Comparison of ENCODE assay signal across 1 cellular context in the genomic region with DNA sequence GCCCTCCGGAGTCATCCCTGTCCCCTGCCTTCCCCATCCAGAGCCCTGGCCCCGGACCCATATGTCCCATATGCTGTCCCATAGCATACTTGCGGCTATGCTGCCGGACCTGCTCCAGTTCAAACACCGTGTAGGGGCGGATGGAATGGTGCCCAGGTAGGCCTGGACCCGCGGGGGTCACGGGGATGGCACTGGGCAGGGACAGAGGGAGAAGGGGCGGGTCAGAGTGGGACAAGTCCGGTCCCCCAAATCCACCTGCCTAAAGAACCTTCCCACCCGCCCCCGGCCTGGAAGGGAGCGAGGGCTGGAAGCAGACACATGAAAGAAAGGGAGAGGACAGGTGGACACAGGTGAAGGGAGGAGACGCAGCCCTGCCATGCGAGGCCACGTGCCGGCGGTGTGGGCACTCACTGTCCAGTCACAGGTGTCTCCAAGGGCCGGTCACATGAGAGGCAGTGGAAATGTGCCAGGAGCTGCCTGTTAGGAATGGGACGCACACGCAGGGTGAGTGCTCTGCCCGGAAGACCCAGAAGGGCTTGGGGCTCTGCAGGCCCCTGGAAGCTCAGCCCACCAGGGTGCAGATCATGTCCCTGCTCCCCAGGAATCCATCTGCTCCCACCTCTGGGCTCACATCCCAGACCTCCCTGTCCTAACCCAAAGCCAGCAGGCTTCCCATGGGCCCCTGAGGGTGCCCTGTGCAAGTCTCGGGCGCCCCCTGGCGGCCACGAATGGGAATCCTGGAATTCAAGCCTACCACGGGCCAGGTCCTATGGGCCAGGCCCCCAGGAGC.
TF ChIP-seq lines count a peak whose summit lies in the region.

No MANE protein-coding gene starts in this region.

TF ChIP-seq in HepG2, 621 proteins besides CTCF, POLR2A, EP300 and RAD21 (continued from another document and continues in another):
- TF ChIP-seq FUBP1 (CRISPR knock-in tag; IDR thresholded peaks at IDR 0.05; ENCODE audit: borderline replicate concordance), result no peak
- TF ChIP-seq, protein P1, sequence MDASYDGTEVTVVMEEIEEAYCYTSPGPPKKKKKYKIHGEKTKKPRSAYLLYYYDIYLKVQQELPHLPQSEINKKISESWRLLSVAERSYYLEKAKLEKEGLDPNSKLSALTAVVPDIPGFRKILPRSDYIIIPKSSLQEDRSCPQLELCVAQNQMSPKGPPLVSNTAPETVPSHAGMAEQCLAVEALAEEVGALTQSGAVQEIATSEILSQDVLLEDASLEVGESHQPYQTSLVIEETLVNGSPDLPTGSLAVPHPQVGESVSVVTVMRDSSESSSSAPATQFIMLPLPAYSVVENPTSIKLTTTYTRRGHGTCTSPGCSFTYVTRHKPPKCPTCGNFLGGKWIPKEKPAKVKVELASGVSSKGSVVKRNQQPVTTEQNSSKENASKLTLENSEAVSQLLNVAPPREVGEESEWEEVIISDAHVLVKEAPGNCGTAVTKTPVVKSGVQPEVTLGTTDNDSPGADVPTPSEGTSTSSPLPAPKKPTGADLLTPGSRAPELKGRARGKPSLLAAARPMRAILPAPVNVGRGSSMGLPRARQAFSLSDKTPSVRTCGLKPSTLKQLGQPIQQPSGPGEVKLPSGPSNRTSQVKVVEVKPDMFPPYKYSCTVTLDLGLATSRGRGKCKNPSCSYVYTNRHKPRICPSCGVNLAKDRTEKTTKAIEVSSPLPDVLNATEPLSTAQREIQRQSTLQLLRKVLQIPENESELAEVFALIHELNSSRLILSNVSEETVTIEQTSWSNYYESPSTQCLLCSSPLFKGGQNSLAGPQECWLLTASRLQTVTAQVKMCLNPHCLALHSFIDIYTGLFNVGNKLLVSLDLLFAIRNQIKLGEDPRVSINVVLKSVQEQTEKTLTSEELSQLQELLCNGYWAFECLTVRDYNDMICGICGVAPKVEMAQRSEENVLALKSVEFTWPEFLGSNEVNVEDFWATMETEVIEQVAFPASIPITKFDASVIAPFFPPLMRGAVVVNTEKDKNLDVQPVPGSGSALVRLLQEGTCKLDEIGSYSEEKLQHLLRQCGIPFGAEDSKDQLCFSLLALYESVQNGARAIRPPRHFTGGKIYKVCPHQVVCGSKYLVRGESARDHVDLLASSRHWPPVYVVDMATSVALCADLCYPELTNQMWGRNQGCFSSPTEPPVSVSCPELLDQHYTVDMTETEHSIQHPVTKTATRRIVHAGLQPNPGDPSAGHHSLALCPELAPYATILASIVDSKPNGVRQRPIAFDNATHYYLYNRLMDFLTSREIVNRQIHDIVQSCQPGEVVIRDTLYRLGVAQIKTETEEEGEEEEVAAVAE (CRISPR knock-in tag; IDR thresholded peaks at IDR 0.05; ENCODE audit: borderline replicate concordance), result 0 out of 2 replicates have a peak, but pooled peaks have one; percentile 16
- no peak for TF ChIP-seq LCORL (IDR thresholded peaks at IDR 0.05)
- peak; percentile 59; the same call in 1 of the 2 replicates for TF ChIP-seq LCORL (CRISPR knock-in tag; IDR thresholded peaks at IDR 0.05)
- TF ChIP-seq, protein P2, sequence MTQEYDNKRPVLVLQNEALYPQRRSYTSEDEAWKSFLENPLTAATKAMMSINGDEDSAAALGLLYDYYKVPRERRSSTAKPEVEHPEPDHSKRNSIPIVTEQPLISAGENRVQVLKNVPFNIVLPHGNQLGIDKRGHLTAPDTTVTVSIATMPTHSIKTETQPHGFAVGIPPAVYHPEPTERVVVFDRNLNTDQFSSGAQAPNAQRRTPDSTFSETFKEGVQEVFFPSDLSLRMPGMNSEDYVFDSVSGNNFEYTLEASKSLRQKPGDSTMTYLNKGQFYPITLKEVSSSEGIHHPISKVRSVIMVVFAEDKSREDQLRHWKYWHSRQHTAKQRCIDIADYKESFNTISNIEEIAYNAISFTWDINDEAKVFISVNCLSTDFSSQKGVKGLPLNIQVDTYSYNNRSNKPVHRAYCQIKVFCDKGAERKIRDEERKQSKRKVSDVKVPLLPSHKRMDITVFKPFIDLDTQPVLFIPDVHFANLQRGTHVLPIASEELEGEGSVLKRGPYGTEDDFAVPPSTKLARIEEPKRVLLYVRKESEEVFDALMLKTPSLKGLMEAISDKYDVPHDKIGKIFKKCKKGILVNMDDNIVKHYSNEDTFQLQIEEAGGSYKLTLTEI (CRISPR knock-in tag; conservative IDR thresholded peaks at IDR 0.05), result no peak
- TF ChIP-seq ZNF619 (CRISPR knock-in tag; IDR thresholded peaks at IDR 0.05), result no peak
- TF ChIP-seq ZNF839 (CRISPR knock-in tag; IDR thresholded peaks at IDR 0.05; ENCODE audit: borderline replicate concordance), result no peak
- peak; percentile 62 for TF ChIP-seq ZNF350 (CRISPR knock-in tag; IDR thresholded peaks at IDR 0.05; ENCODE audit: borderline replicate concordance, low read depth)
- no peak for TF ChIP-seq ZNF446 (CRISPR knock-in tag; IDR thresholded peaks at IDR 0.05)
- TF ChIP-seq ZNF282 (IDR thresholded peaks at IDR 0.05; ENCODE audit: partially characterized antibody), result no peak
- TF ChIP-seq ZC3H4 (CRISPR knock-in tag; IDR thresholded peaks at IDR 0.05; ENCODE audit: borderline replicate concordance), result no peak
- TF ChIP-seq ZNF253 (CRISPR knock-in tag; IDR thresholded peaks at IDR 0.05; ENCODE audit: borderline replicate concordance), result no peak
- no peak for TF ChIP-seq ZNF83 (CRISPR knock-in tag; IDR thresholded peaks at IDR 0.05; ENCODE audit: borderline replicate concordance)
- no peak for TF ChIP-seq PLSCR1 (CRISPR knock-in tag; IDR thresholded peaks at IDR 0.05; ENCODE audit: borderline replicate concordance)
- no peak for TF ChIP-seq ZNF224 (CRISPR knock-in tag; IDR thresholded peaks at IDR 0.05)
- no peak for TF ChIP-seq HOMEZ (CRISPR knock-in tag; IDR thresholded peaks at IDR 0.05; ENCODE audit: low read depth)
- no peak for TF ChIP-seq CBX2 (IDR thresholded peaks at IDR 0.05; ENCODE audit: low read depth, low read length)
- TF ChIP-seq CBX2 (CRISPR knock-in tag; IDR thresholded peaks at IDR 0.05; ENCODE audit: low read depth), result no peak
- TF ChIP-seq ZNF30 (CRISPR knock-in tag; IDR thresholded peaks at IDR 0.05), result no peak
- TF ChIP-seq ZBTB25 (CRISPR knock-in tag; IDR thresholded peaks at IDR 0.05), result no peak
- TF ChIP-seq, protein P3, sequence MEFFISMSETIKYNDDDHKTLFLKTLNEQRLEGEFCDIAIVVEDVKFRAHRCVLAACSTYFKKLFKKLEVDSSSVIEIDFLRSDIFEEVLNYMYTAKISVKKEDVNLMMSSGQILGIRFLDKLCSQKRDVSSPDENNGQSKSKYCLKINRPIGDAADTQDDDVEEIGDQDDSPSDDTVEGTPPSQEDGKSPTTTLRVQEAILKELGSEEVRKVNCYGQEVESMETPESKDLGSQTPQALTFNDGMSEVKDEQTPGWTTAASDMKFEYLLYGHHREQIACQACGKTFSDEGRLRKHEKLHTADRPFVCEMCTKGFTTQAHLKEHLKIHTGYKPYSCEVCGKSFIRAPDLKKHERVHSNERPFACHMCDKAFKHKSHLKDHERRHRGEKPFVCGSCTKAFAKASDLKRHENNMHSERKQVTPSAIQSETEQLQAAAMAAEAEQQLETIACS (CRISPR knock-in tag; IDR thresholded peaks at IDR 0.05), result no peak
- TF ChIP-seq, protein P4, sequence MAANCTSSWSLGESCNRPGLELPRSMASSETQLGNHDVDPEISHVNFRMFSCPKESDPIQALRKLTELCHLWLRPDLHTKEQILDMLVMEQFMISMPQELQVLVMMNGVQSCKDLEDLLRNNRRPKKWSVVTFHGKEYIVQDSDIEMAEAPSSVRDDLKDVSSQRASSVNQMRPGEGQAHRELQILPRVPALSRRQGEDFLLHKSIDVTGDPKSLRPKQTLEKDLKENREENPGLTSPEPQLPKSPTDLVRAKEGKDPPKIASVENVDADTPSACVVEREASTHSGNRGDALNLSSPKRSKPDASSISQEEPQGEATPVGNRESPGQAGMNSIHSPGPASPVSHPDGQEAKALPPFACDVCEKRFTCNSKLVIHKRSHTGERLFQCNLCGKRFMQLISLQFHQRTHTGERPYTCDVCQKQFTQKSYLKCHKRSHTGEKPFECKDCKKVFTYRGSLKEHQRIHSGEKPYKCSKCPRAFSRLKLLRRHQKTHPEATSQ (CRISPR knock-in tag; IDR thresholded peaks at IDR 0.05; ENCODE audit: borderline replicate concordance), result no peak
- TF ChIP-seq ZBTB7B (CRISPR knock-in tag; IDR thresholded peaks at IDR 0.05), result peak; percentile 65; the same call in 1 of the 2 replicates
- TF ChIP-seq PHF5A (CRISPR knock-in tag; IDR thresholded peaks at IDR 0.05; ENCODE audit: low read depth, unreplicated experiment), result no peak
- no peak for TF ChIP-seq SNAI1 (CRISPR knock-in tag; IDR thresholded peaks at IDR 0.05; ENCODE audit: borderline replicate concordance)
- no peak for TF ChIP-seq ZNF496 (CRISPR knock-in tag; IDR thresholded peaks at IDR 0.05; ENCODE audit: insufficient replicate concordance)
- TF ChIP-seq ZNF749 (CRISPR knock-in tag; IDR thresholded peaks at IDR 0.05; ENCODE audit: borderline replicate concordance), result no peak
- no peak for TF ChIP-seq FLYWCH1 (CRISPR knock-in tag; IDR thresholded peaks at IDR 0.05)
- no peak for TF ChIP-seq ZNF460 (CRISPR knock-in tag; IDR thresholded peaks at IDR 0.05; ENCODE audit: borderline replicate concordance)
- TF ChIP-seq SMAD9 (CRISPR knock-in tag; IDR thresholded peaks at IDR 0.05), result no peak
- no peak for TF ChIP-seq TRAFD1 (CRISPR knock-in tag; IDR thresholded peaks at IDR 0.05; ENCODE audit: borderline replicate concordance)
- 0 out of 2 replicates have a peak, but pooled peaks have one; percentile 24 for TF ChIP-seq PHF8 (CRISPR knock-in tag; IDR thresholded peaks at IDR 0.05)
- no peak for TF ChIP-seq NCOR1 (IDR thresholded peaks at IDR 0.05; ENCODE audit: borderline replicate concordance, low read length)
- TF ChIP-seq XBP1 (CRISPR knock-in tag; IDR thresholded peaks at IDR 0.05), result peak; percentile 41; the same call in 1 of the 2 replicates
- TF ChIP-seq ZNF709 (CRISPR knock-in tag; IDR thresholded peaks at IDR 0.05), result no peak
- no peak for TF ChIP-seq SMARCE1 (IDR thresholded peaks at IDR 0.05; ENCODE audit: borderline replicate concordance)
